ENCODE assay signal across 20 cellular contexts in genomic region chr4:75542824-75543223, GRCh38. TPM values are rescaled to one million over a fixed set of nuclear protein-coding genes. Genes with fewer than 3 reads are reported as not detected.
DNase-seq lines count a peak whose midpoint lies in the region; ATAC-seq, FAIRE-seq and TF ChIP-seq lines count a peak whose summit lies in the region.
"Had no signal": no experiment of that assay in that cellular context is flagged by ENCODE, and none has a peak within 500 bp of the region (broad histone marks: within the 10 kb centered on the region; RNA-seq: fewer than 3 reads in every experiment).

No MANE protein-coding gene starts in this region.

- H3K27ac Mint-ChIP-seq in MCF 10A (ENCODE audit: low read depth, unreplicated experiment), result no peak overlapping the region
- H3K27ac Mint-ChIP-seq: progenitor cell of endocrine pancreas had no signal

- POLR2A ChIA-PET in MCF 10A (lab: Yijun Ruan, JAX), result interaction anchor here (0.7 to 1.5 kb wide), 5 partner anchors 8 to 30 kb away, joined by 3 to 4 read pairs (median 3); partner anchors contain the start of genes ODAPH, RCHY1 and THAP6

- no peaks in the 10 kb centered on the region for H3K27me3 Mint-ChIP-seq in MCF 10A (ENCODE audit: insufficient read depth, unreplicated experiment)
- H3K27me3 Mint-ChIP-seq: effector memory CD8-positive, alpha-beta T cell; progenitor cell of endocrine pancreas had no signal

- no peak overlapping the region for H3K4me3 ChIP-seq in breast epithelium
- no peak overlapping the region for H3K4me3 ChIP-seq in foreskin fibroblast (ENCODE audit: low read depth in 1 of 2, low read length in 2 of 2)
- H3K4me3 ChIP-seq: BLaER1, body of pancreas, K562, mucosa of descending colon had no signal

- H3K36me3 Mint-ChIP-seq in MCF 10A (ENCODE audit: insufficient read depth, unreplicated experiment), result no peaks in the 10 kb centered on the region

- CTCF ChIA-PET in MCF 10A (lab: Yijun Ruan, JAX), result no interaction called here

- BruUV-seq in MCF 10A (replicated peaks; lab: Mats Ljungman, UMichigan), result no TSS peak

- H3K27ac ChIP-seq in breast epithelium, result no peak overlapping the region
- H3K27ac ChIP-seq: BLaER1, body of pancreas, WERI-Rb-1 had no signal

- ATAC-seq in SK-N-SH treated with all-trans-retinoic acid at 6 μM for 48 hours (peak; percentile 84), HG02981 (IDR thresholded peaks at IDR 0.05; ENCODE audit: unreplicated experiment) (no peak)
- ATAC-seq: body of pancreas; effector memory CD8-positive, alpha-beta T cell; K562; mucosa of descending colon had no signal

- no peak overlapping the region for H3K4me3 Mint-ChIP-seq in MCF 10A (ENCODE audit: unreplicated experiment)
- H3K4me3 Mint-ChIP-seq: effector memory CD8-positive, alpha-beta T cell had no signal

- H3K27me3 ChIP-seq in breast epithelium, result no peaks in the 10 kb centered on the region
- H3K27me3 ChIP-seq: BLaER1, body of pancreas had no signal

- H3K4me1 Mint-ChIP-seq in MCF 10A (ENCODE audit: insufficient read depth, unreplicated experiment), result peaks cover 6% of the 10 kb centered on the region

- H3K36me3 ChIP-seq in breast epithelium, result no peaks in the 10 kb centered on the region

- no peak for FAIRE-seq in urothelium cell line (lab: Jason Lieb, UNC)
- FAIRE-seq: K562 had no signal

- no peak for TF ChIP-seq POLR2A in breast epithelium (IDR thresholded peaks at IDR 0.05)

- peaks cover 8% of the 10 kb centered on the region for H3K9me3 Mint-ChIP-seq in MCF 10A (ENCODE audit: unreplicated experiment)
- H3K9me3 Mint-ChIP-seq: effector memory CD8-positive, alpha-beta T cell had no signal

- no peaks in the 10 kb centered on the region for H3K4me1 ChIP-seq in breast epithelium
- H3K4me1 ChIP-seq: BLaER1, body of pancreas had no signal

- intact Hi-C loops in MCF 10A (cut with micrococcal nuclease) (no loop called here), breast epithelium (cut with DNase I; ENCODE audit: low total_unique reads) (no loop called here)

- TF ChIP-seq CTCF in MCF 10A (IDR thresholded peaks at IDR 0.05; ENCODE audit: unreplicated experiment) (no peak), breast epithelium (IDR thresholded peaks at IDR 0.05) (no peak), foreskin fibroblast (IDR thresholded peaks at IDR 0.05; ENCODE audit: low read depth, low read length) (no peak)

- DNase-seq in MCF 10A (ENCODE audit: unreplicated experiment) (peak; percentile 27), breast epithelium (ENCODE audit: low spot score in 2 of 2) (no peak), foreskin fibroblast (peak; percentile 71 to 78), urothelium cell line (ENCODE audit: low spot score) (peak; percentile 54), iPS-NIHi7 (ENCODE audit: extremely low spot score) (no peak)
- no peak for DNase-seq in activated CD8-positive, alpha-beta memory T cell treated with anti-CD3 and anti-CD28 coated beads, Interleukin-2, amount 50 U/mL, for 48 hours
- DNase-seq: activated T-cell treated with anti-CD3 and anti-CD28 coated beads for 4 hours; body of pancreas; effector memory CD8-positive, alpha-beta T cell; mucosa of descending colon; NCI-H187 treated with DMSO at 0.1 percent for 48 hours; NCI-H774; SHP77 treated with DMSO at 0.1 percent for 48 hours; stimulated activated CD4-positive, alpha-beta T cell treated with anti-CD3 and anti-CD28 coated beads, Interleukin-1b, Interleukin-23, amount 100 ng/mL, for 48 hours; WERI-Rb-1 had no signal

- H3K9me3 ChIP-seq in breast epithelium, result no peaks in the 10 kb centered on the region
- H3K9me3 ChIP-seq: BLaER1, body of pancreas, mucosa of descending colon had no signal

TF ChIP-seq in SK-N-SH treated with all-trans-retinoic acid at 6 μM for 48 hours, 23 proteins besides CTCF, POLR2A, EP300 and RAD21:
- no peak for TF ChIP-seq OSR1 (CRISPR knock-in tag; IDR thresholded peaks at IDR 0.05)
- peak; percentile 40; the same call in 1 of the 2 replicates for TF ChIP-seq TCF4 (CRISPR knock-in tag; IDR thresholded peaks at IDR 0.05; ENCODE audit: borderline replicate concordance)
- TF ChIP-seq ZC3H10 (CRISPR knock-in tag; IDR thresholded peaks at IDR 0.05), result no peak
- TF ChIP-seq ESRRG (CRISPR knock-in tag; IDR thresholded peaks at IDR 0.05), result no peak
- TF ChIP-seq ZFP3 (CRISPR knock-in tag; IDR thresholded peaks at IDR 0.05), result no peak
- TF ChIP-seq PPARA (CRISPR knock-in tag; IDR thresholded peaks at IDR 0.05; ENCODE audit: borderline replicate concordance), result no peak
- peak; percentile 55; the same call in 1 of the 2 replicates for TF ChIP-seq CREB5 (CRISPR knock-in tag; IDR thresholded peaks at IDR 0.05; ENCODE audit: low read depth)
- TF ChIP-seq ISL1 (CRISPR knock-in tag; IDR thresholded peaks at IDR 0.05), result peak; percentile 87
- no peak for TF ChIP-seq TSHZ2 (CRISPR knock-in tag; IDR thresholded peaks at IDR 0.05)

RNA-seq across cellular contexts. Expression of gene ODAPH, which starts 13.0 kb away (rescaled TPM):
- total RNA-seq in MCF 10A (2022) (not detected in 2 replicates), breast epithelium (not detected)
- total RNA-seq: body of pancreas, K562, mucosa of descending colon, progenitor cell of endocrine pancreas had no signal

RNA-seq across cellular contexts. Expression of gene THAP6, which starts 28.6 kb away (rescaled TPM):
- total RNA-seq in MCF 10A (2022) (27.6 and 30.0 TPM in 2 replicates), breast epithelium (10 to 100 TPM; 22.2 to 25.9 (median 25.9) TPM)

RNA-seq across cellular contexts. Expression of gene RCHY1, which starts 28.6 kb away (rescaled TPM):
- 29.1 and 38.3 TPM in 2 replicates for total RNA-seq in MCF 10A (2022)
- total RNA-seq in breast epithelium, result 10 to 100 TPM; 23.6 to 46.7 (median 25.6) TPM

Comparison
In these comparisons a context has a peak if more than half of its experiments do, and no peak if none do; other contexts are left out.
1. DNase-seq: peak in MCF 10A (single experiment), foreskin fibroblast (2 of 2) and urothelium cell line (single experiment); none in breast epithelium (0 of 2), iPS-NIHi7 (single experiment) and activated CD8-positive, alpha-beta memory T cell treated with anti-CD3 and anti-CD28 coated beads, Interleukin-2, amount 50 U/mL, for 48 hours (single experiment).